In the genomic region with DNA sequence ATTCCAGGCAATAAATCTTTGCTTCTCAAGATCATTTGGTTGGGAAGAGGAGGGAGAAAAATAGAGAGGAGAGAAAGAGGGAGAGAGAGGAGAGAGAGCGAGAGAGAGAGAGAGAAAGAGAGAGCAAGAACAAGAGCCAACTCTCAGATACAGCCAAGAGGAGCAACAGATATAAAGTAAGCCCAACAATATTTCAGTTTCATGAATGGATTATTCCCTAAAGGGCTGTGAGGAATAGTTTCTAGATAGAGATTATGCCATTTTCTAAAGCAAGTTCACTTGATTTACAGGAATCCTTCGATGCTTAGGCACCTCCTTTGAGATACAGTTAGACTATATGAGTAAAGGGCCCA, we compare ENCODE assay signal across 18 cellular contexts.
DNase-seq lines count a peak whose midpoint lies in the region; ATAC-seq and TF ChIP-seq lines count a peak whose summit lies in the region.
"Had no signal": no experiment of that assay in that cellular context is flagged by ENCODE, and none has a peak within 500 bp of the region (broad histone marks: within the 10 kb centered on the region; RNA-seq: fewer than 3 reads in every experiment).

No MANE protein-coding gene starts in this region.

- TF ChIP-seq CTCF in nephron progenitor cell (IDR thresholded peaks at IDR 0.05) (no peak), type B pancreatic cell (conservative IDR thresholded peaks at IDR 0.05) (no peak)

- H3K36me3 Mint-ChIP-seq in activated CD4-positive, alpha-beta T cell treated with anti-CD3 and anti-CD28 coated beads, Interleukin-2, amount 10 ng/mL, durations not matched to agents 24 days and 14 days (ENCODE audit: low read depth), result no peaks in the 10 kb centered on the region
- H3K36me3 Mint-ChIP-seq in nephron progenitor cell (ENCODE audit: low read depth) (peaks cover 10% of the 10 kb centered on the region), type B pancreatic cell (peaks cover 9% of the 10 kb centered on the region)
- H3K36me3 Mint-ChIP-seq: immature natural killer cell; memory B cell; natural killer cell treated with Interleukin-12 subunit alpha and Interleukin-12 subunit beta and Interleukin-15 and Interleukin-18, amount 100 ng/mL, for 72 hours had no signal

- no peak for DNase-seq in activated CD4-positive, alpha-beta T cell treated with anti-CD3 and anti-CD28 coated beads, Interleukin-2, amount 10 ng/mL, durations not matched to agents 24 days and 14 days
- no peak for DNase-seq in activated CD4-positive, alpha-beta T cell treated with anti-CD3 and anti-CD28 coated beads, Interleukin-2, amount 50 U/mL, for 4 hours
- DNase-seq in left cardiac atrium (no peak), nephron progenitor cell (no peak), type B pancreatic cell (ENCODE audit: extremely low spot score, unreplicated experiment) (no peak)
- DNase-seq in activated naive CD4-positive, alpha-beta T cell treated with Interleukin-2 at 50 U/mL for 16 hours, result no peak
- no peak for DNase-seq in activated CD4-positive, alpha-beta T cell treated with anti-CD3 and anti-CD28 coated beads, Interleukin-2, amount 50 U/mL, for 1 hour
- DNase-seq: activated CD4-positive, alpha-beta T cell treated with anti-CD3 and anti-CD28 coated beads for 1 hour; effector CD8-positive, alpha-beta T cell; immature natural killer cell; NCI-H1105; NCI-H2107; NCI-H524; upper lobe of right lung had no signal

- H3K27ac Mint-ChIP-seq in activated CD4-positive, alpha-beta T cell treated with anti-CD3 and anti-CD28 coated beads, Interleukin-2, amount 10 ng/mL, durations not matched to agents 24 days and 14 days, result peak overlapping the region; percentile 17
- H3K27ac Mint-ChIP-seq in nephron progenitor cell, result peak overlapping the region; percentile 96
- peak overlapping the region; percentile 77 for H3K27ac Mint-ChIP-seq in type B pancreatic cell
- H3K27ac Mint-ChIP-seq: B cell; immature natural killer cell; memory B cell; natural killer cell treated with Interleukin-12 subunit alpha and Interleukin-12 subunit beta and Interleukin-15 and Interleukin-18, amount 100 ng/mL, for 72 hours had no signal

- no peaks in the 10 kb centered on the region for H3K27me3 Mint-ChIP-seq in activated CD4-positive, alpha-beta T cell treated with anti-CD3 and anti-CD28 coated beads, Interleukin-2, amount 10 ng/mL, durations not matched to agents 24 days and 14 days
- H3K27me3 Mint-ChIP-seq in nephron progenitor cell (ENCODE audit: low read depth, poor library complexity) (peaks cover 6% of the 10 kb centered on the region), type B pancreatic cell (no peaks in the 10 kb centered on the region)
- H3K27me3 Mint-ChIP-seq: B cell, memory B cell had no signal

- peaks cover 17% of the 10 kb centered on the region for H3K9me3 Mint-ChIP-seq in activated CD4-positive, alpha-beta T cell treated with anti-CD3 and anti-CD28 coated beads, Interleukin-2, amount 10 ng/mL, durations not matched to agents 24 days and 14 days
- peaks cover 29% of the 10 kb centered on the region for H3K9me3 Mint-ChIP-seq in nephron progenitor cell
- H3K9me3 Mint-ChIP-seq in type B pancreatic cell, result no peaks in the 10 kb centered on the region

- peaks cover 2% of the 10 kb centered on the region for H3K4me1 Mint-ChIP-seq in activated CD4-positive, alpha-beta T cell treated with anti-CD3 and anti-CD28 coated beads, Interleukin-2, amount 10 ng/mL, durations not matched to agents 24 days and 14 days
- peaks cover 49% of the 10 kb centered on the region for H3K4me1 Mint-ChIP-seq in nephron progenitor cell
- peaks cover 41% of the 10 kb centered on the region for H3K4me1 Mint-ChIP-seq in type B pancreatic cell (ENCODE audit: unreplicated experiment)
- H3K4me1 Mint-ChIP-seq: immature natural killer cell had no signal

- no peak overlapping the region for H3K4me3 Mint-ChIP-seq in activated CD4-positive, alpha-beta T cell treated with anti-CD3 and anti-CD28 coated beads, Interleukin-2, amount 10 ng/mL, durations not matched to agents 24 days and 14 days
- peak overlapping the region; percentile 8 for H3K4me3 Mint-ChIP-seq in nephron progenitor cell
- H3K4me3 Mint-ChIP-seq in type B pancreatic cell, result peak overlapping the region; percentile 65
- H3K4me3 Mint-ChIP-seq: B cell; immature natural killer cell; memory B cell; natural killer cell treated with Interleukin-12 subunit alpha and Interleukin-12 subunit beta and Interleukin-15 and Interleukin-18, amount 100 ng/mL, for 72 hours had no signal

- intact Hi-C loops in activated CD4-positive, alpha-beta T cell treated with anti-CD3 and anti-CD28 coated beads, Interleukin-2, amount 10 ng/mL, durations not matched to agents 24 days and 14 days (cut with micrococcal nuclease), result no loop called here
- intact Hi-C loops in left cardiac atrium (cut with DNase I), result no loop called here

- peak; percentile 53 to 75 for ATAC-seq in left cardiac atrium
- no peak for ATAC-seq in HG03521 (IDR thresholded peaks at IDR 0.05; ENCODE audit: unreplicated experiment)
- ATAC-seq: natural killer cell treated with Interleukin-12 subunit alpha and Interleukin-12 subunit beta and Interleukin-15 and Interleukin-18, amount 100 ng/mL, for 72 hours had no signal

Comparison
In these comparisons a context has a peak if more than half of its experiments do, and no peak if none do; other contexts are left out.
1. H3K27ac Mint-ChIP-seq: peak in every context shown above with its lines; median percentile 96 in nephron progenitor cell; 77 in type B pancreatic cell; 17 in activated CD4-positive, alpha-beta T cell treated with anti-CD3 and anti-CD28 coated beads, Interleukin-2, amount 10 ng/mL, durations not matched to agents 24 days and 14 days.